23 cellular contexts compared by ENCODE assay signal in genomic region chr9:122070728-122071127, GRCh38.
"Had no signal": no experiment of that assay in that cellular context is flagged by ENCODE, and none has a peak within 500 bp of the region (broad histone marks: within the 10 kb centered on the region; RNA-seq: fewer than 3 reads in every experiment).

No MANE protein-coding gene starts in this region.

- H3K27ac Mint-ChIP-seq: activated CD8-positive, alpha-beta T cell treated with anti-CD3 and anti-CD28 coated beads for 36 hours; activated naive CD8-positive, alpha-beta T cell treated with anti-CD3 and anti-CD28 coated beads, Interleukin-2, amount 10 ng/mL, durations not matched to agents 7 days and 5 days; activated T-helper 2 cell treated with anti-CD3 and anti-CD28 coated beads, Interferon-gamma antibody, Interleukin-2, Interleukin-4, amounts not matched to agents 10 μg/mL and 5 μg/mL and 100 μg/mL, durations not matched to agents 14 hours and 24 hours and 36 hours; mesothelial cell of epicardium; type B pancreatic cell had no signal

- H3K27ac ChIP-seq: esophagus muscularis mucosa, hepatocyte, SK-N-MC, skin epidermis, testis had no signal

- H3K9me3 Mint-ChIP-seq: activated CD8-positive, alpha-beta T cell treated with anti-CD3 and anti-CD28 coated beads for 36 hours; activated naive CD8-positive, alpha-beta T cell treated with anti-CD3 and anti-CD28 coated beads, Interleukin-2, amount 10 ng/mL, durations not matched to agents 7 days and 5 days; activated T-helper 2 cell treated with anti-CD3 and anti-CD28 coated beads, Interferon-gamma antibody, Interleukin-2, Interleukin-4, amounts not matched to agents 10 μg/mL and 5 μg/mL and 100 μg/mL, durations not matched to agents 14 hours and 24 hours and 36 hours; brain; central memory CD8-positive, alpha-beta T cell; mesothelial cell of epicardium; nephron; type B pancreatic cell had no signal

- H3K36me3 Mint-ChIP-seq: brain, mesothelial cell of epicardium, type B pancreatic cell had no signal

- H3K27me3 Mint-ChIP-seq: activated CD8-positive, alpha-beta T cell treated with anti-CD3 and anti-CD28 coated beads for 36 hours; activated naive CD8-positive, alpha-beta T cell treated with anti-CD3 and anti-CD28 coated beads, Interleukin-2, amount 10 ng/mL, durations not matched to agents 7 days and 5 days; brain; central memory CD8-positive, alpha-beta T cell; type B pancreatic cell had no signal

- ATAC-seq: activated CD8-positive, alpha-beta T cell treated with anti-CD3 and anti-CD28 coated beads for 36 hours; stimulated activated naive CD8-positive, alpha-beta T cell treated with anti-CD3 and anti-CD28 coated beads, Interleukin-15, Interleukin-2, amounts not matched to agents 100 U/mL and 50 U/mL, for 24 hours had no signal

- H2AFZ ChIP-seq: hepatocyte had no signal

- H3K4me3 ChIP-seq: esophagus muscularis mucosa, hepatocyte, lung, SK-N-MC, skin epidermis, testis had no signal

- H3K4me3 Mint-ChIP-seq: activated CD8-positive, alpha-beta T cell treated with anti-CD3 and anti-CD28 coated beads for 36 hours; activated naive CD8-positive, alpha-beta T cell treated with anti-CD3 and anti-CD28 coated beads, Interleukin-2, amount 10 ng/mL, durations not matched to agents 7 days and 5 days; central memory CD8-positive, alpha-beta T cell; mesothelial cell of epicardium; nephron; type B pancreatic cell had no signal

- H3K4me1 ChIP-seq: testis had no signal

- H3K4me1 Mint-ChIP-seq: mesothelial cell of epicardium had no signal

- H3K4me2 ChIP-seq: hepatocyte had no signal

- DNase-seq: activated CD4-positive, alpha-beta T cell treated with anti-CD3 and anti-CD28 coated beads for 48 hours; activated CD4-positive, CD25-positive, alpha-beta regulatory T cell; activated CD8-positive, alpha-beta T cell treated with anti-CD3 and anti-CD28 coated beads for 36 hours; activated naive CD4-positive, alpha-beta T cell treated with Interleukin-2 at 50 U/mL for 16 hours; activated naive CD8-positive, alpha-beta T cell treated with anti-CD3 and anti-CD28 coated beads, Interleukin-2, amount 10 ng/mL, durations not matched to agents 7 days and 5 days; activated T-cell treated with anti-CD3 and anti-CD28 coated beads, Interleukin-2, amount 50 U/mL, for 1 hour; effector CD8-positive, alpha-beta T cell; occipital lobe; stimulated activated naive CD8-positive, alpha-beta T cell treated with anti-CD3 and anti-CD28 coated beads, Interleukin-15, Interleukin-2, amounts not matched to agents 100 U/mL and 50 U/mL, for 24 hours; T-helper 1 cell; T-helper 9 cell; testis had no signal

- H3K79me2 ChIP-seq: hepatocyte had no signal

- H3K9me3 ChIP-seq: esophagus muscularis mucosa, testis had no signal

- H3K27me3 ChIP-seq: esophagus muscularis mucosa, hepatocyte, testis had no signal
